Comparison of ENCODE assay signal across 18 cellular contexts in genomic region chr14:77648520-77649200, GRCh38.
"Had no signal": no experiment of that assay in that cellular context is flagged by ENCODE, and none has a peak within 500 bp of the region (broad histone marks: within the 10 kb centered on the region; RNA-seq: fewer than 3 reads in every experiment).

No MANE protein-coding gene starts in this region.

- H3K36me3 ChIP-seq: esophagus muscularis mucosa, gastroesophageal sphincter, neutrophil, sigmoid colon, tibial artery had no signal

- H3K9me3 Mint-ChIP-seq: effector memory CD8-positive, alpha-beta T cell; immature natural killer cell; naive thymus-derived CD8-positive, alpha-beta T cell had no signal

- H3K27me3 Mint-ChIP-seq: effector memory CD8-positive, alpha-beta T cell; naive thymus-derived CD8-positive, alpha-beta T cell had no signal

- H3K4me1 ChIP-seq: esophagus muscularis mucosa, gastroesophageal sphincter, sigmoid colon, tibial artery had no signal

- H3K27ac Mint-ChIP-seq: effector memory CD8-positive, alpha-beta T cell; immature natural killer cell had no signal

- H3K36me3 Mint-ChIP-seq: naive thymus-derived CD8-positive, alpha-beta T cell had no signal

- ATAC-seq: effector memory CD8-positive, alpha-beta T cell; gastroesophageal sphincter; naive thymus-derived CD8-positive, alpha-beta T cell had no signal

- H3K4me1 Mint-ChIP-seq: immature natural killer cell had no signal

- H3K4me3 Mint-ChIP-seq: effector memory CD8-positive, alpha-beta T cell; immature natural killer cell had no signal

- DNase-seq: central memory CD4-positive, alpha-beta T cell; effector memory CD8-positive, alpha-beta T cell; glutamatergic neuron; immature natural killer cell; left cardiac atrium; mammary epithelial cell; naive thymus-derived CD8-positive, alpha-beta T cell; posterior cingulate gyrus; sigmoid colon; stimulated activated CD4-positive, alpha-beta T cell treated with anti-CD3 and anti-CD28 coated beads, Interleukin-12 subunit alpha, Interleukin-12 subunit beta, amount 100 ng/mL, for 4 hours; stimulated activated naive CD4-positive, alpha-beta T cell treated with Interleukin-2 at 50 U/mL for 16 hours; tibial artery had no signal

- H3K9me3 ChIP-seq: esophagus muscularis mucosa, gastroesophageal sphincter, mucosa of descending colon, neutrophil, sigmoid colon, tibial artery had no signal

- H3K4me3 ChIP-seq: esophagus muscularis mucosa, gastroesophageal sphincter, mucosa of descending colon, sigmoid colon, skin epidermis, tibial artery had no signal

- H3K27me3 ChIP-seq: esophagus muscularis mucosa, gastroesophageal sphincter, neutrophil, sigmoid colon, tibial artery had no signal

- H3K27ac ChIP-seq: epithelial cell of prostate, esophagus muscularis mucosa, gastroesophageal sphincter, neutrophil, sigmoid colon, skin epidermis, tibial artery had no signal
